Comparison of ENCODE assay signal across 10 cellular contexts in genomic region chr2:237614151-237614720, GRCh38. TPM values are rescaled to one million over a fixed set of nuclear protein-coding genes. Genes with fewer than 3 reads are reported as not detected.
A peak's percentile ranks its signal among the peaks of the same experiment; 100 is the strongest.
DNase-seq lines count a peak whose midpoint lies in the region; ATAC-seq and TF ChIP-seq lines count a peak whose summit lies in the region.
"Had no signal": no experiment of that assay in that cellular context is flagged by ENCODE, and none has a peak within 500 bp of the region (broad histone marks: within the 10 kb centered on the region; RNA-seq: fewer than 3 reads in every experiment).

No MANE protein-coding gene starts in this region.

- TF ChIP-seq EP300 in gastroesophageal sphincter (IDR thresholded peaks at IDR 0.05): no peak

- WGBS in gastroesophageal sphincter (ENCODE audit: low coverage in 1 of 2), 2 donors: 76 to 91% methylated on average over 4 of the region's 9 CpGs
- 58 to 66% (median 60%) methylated on average over 6 to 9 of the region's 9 CpGs for WGBS in spleen, 5 donors

- DNase-seq in NCI-H2107 treated with DMSO at 0.1 percent for 48 hours (lab: John Stamatoyannopoulos, UW; ENCODE audit: unreplicated experiment): peak; percentile 65
- DNase-seq in NCI-H2107 (lab: John Stamatoyannopoulos, UW): no peak
- peak; percentile 83 for DNase-seq in NT2/D1 (ENCODE audit: low read depth, low spot score)
- DNase-seq in spleen: no peak
- DNase-seq: midbrain, NCI-H510A had no signal

- H3K27ac ChIP-seq in gastroesophageal sphincter (peak overlapping the region; percentile 3 to 93 (median 87)), spleen (peak overlapping the region in 5 of 8 donors; percentile 3 to 84 (median 83))

- intact Hi-C loops in spleen (cut with DNase I; ENCODE audit: low total_unique reads): no loop called here

- TF ChIP-seq POLR2A in gastroesophageal sphincter (IDR thresholded peaks at IDR 0.05) (no peak), spleen (IDR thresholded peaks at IDR 0.05) (no peak)

- H3K4me3 ChIP-seq in NT2/D1 (ENCODE audit: insufficient read length, low read depth): no peak overlapping the region
- no peak overlapping the region for H3K4me3 ChIP-seq in gastroesophageal sphincter
- no peak overlapping the region for H3K4me3 ChIP-seq in spleen

- H3K27me3 ChIP-seq in NT2/D1 (ENCODE audit: insufficient read depth, insufficient read length) (no peaks in the 10 kb centered on the region), gastroesophageal sphincter (no peaks in the 10 kb centered on the region), spleen (replicated peaks in 1 of 7) (no peaks in the 10 kb centered on the region)

- H3K9me3 ChIP-seq in NT2/D1 (ENCODE audit: insufficient read depth, low read length): no peaks in the 10 kb centered on the region
- H3K9me3 ChIP-seq in gastroesophageal sphincter: no peaks in the 10 kb centered on the region
- no peaks in the 10 kb centered on the region for H3K9me3 ChIP-seq in spleen

- ATAC-seq in gastroesophageal sphincter: no peak
- no peak for ATAC-seq in HG03354 (IDR thresholded peaks at IDR 0.05; ENCODE audit: poor library complexity, severe bottlenecking, unreplicated experiment)
- no peak for ATAC-seq in GM21526 (IDR thresholded peaks at IDR 0.05; ENCODE audit: low FRiP score, unreplicated experiment)
- ATAC-seq in GM19328 (IDR thresholded peaks at IDR 0.05; ENCODE audit: unreplicated experiment): no peak

- H3K4me1 ChIP-seq in NT2/D1 (ENCODE audit: insufficient read depth, insufficient read length): peaks cover 19% of the 10 kb centered on the region
- peaks cover 19 to 40% (median 20%) of the 10 kb centered on the region in 3 donors for H3K4me1 ChIP-seq in gastroesophageal sphincter
- H3K4me1 ChIP-seq in spleen: peaks cover 14 to 48% (median 36%) of the 10 kb centered on the region in 6 donors

- H3K9ac ChIP-seq in NT2/D1 (ENCODE audit: insufficient read length, low read depth): no peak overlapping the region

- H3K36me3 ChIP-seq in NT2/D1 (ENCODE audit: insufficient read depth, insufficient read length, low read length): no peaks in the 10 kb centered on the region
- H3K36me3 ChIP-seq in gastroesophageal sphincter: no peaks in the 10 kb centered on the region
- no peaks in the 10 kb centered on the region for H3K36me3 ChIP-seq in spleen

- TF ChIP-seq CTCF in gastroesophageal sphincter (IDR thresholded peaks at IDR 0.05): no peak
- no peak for TF ChIP-seq CTCF in spleen (IDR thresholded peaks at IDR 0.05 in 8 of 11, conservative IDR thresholded peaks at IDR 0.05 in 3 of 11)

RNA-seq across cellular contexts. Expression of gene LRRFIP1, which starts 13.2 kb away (rescaled TPM):
- 100 to 1,000 TPM; 164 to 225 (median 179) TPM for total RNA-seq in gastroesophageal sphincter
- 100 to 1,000 TPM; 110 to 164 (median 144) TPM for total RNA-seq in spleen
- polyA plus RNA-seq in spleen: 10 to 100 TPM; 40.4 to 46.3 (median 44.4) TPM

RNA-seq across cellular contexts. Expression of gene RAB17, which starts 23.7 kb away (rescaled TPM):
- total RNA-seq in gastroesophageal sphincter (1 to 10 TPM in 3 of 4 donors, under 1 TPM in 1; 0.81 to 6.7 (median 3.2) TPM), spleen (1 to 10 TPM in 3 of 7 donors, under 1 TPM in 1, not detected in 3; 0.46 to 2.2 (median 1.3) TPM)
- polyA plus RNA-seq in spleen: under 1 TPM; 0.24 to 0.67 (median 0.57) TPM

RNA-seq across cellular contexts. Expression of gene PRLH, which starts 47.9 kb away (rescaled TPM):
- total RNA-seq in gastroesophageal sphincter (not detected), spleen (not detected)
- polyA plus RNA-seq in spleen: not detected

Comparison
In these comparisons a context has a peak if more than half of its experiments do, and no peak if none do; other contexts are left out.
1. DNase-seq: peak in NCI-H2107 treated with DMSO at 0.1 percent for 48 hours (single experiment) and NT2/D1 (single experiment); none in NCI-H2107 (single experiment) and spleen (single experiment).